Comparison of ENCODE assay signal across 1 cellular context in genomic region chr6:131379951-131380350, GRCh38.
TF ChIP-seq lines count a peak whose summit lies in the region.

No MANE protein-coding gene starts in this region.

TF ChIP-seq in WTC11, 78 proteins besides CTCF, POLR2A, EP300 and RAD21 (continued from another document):
- no peak for TF ChIP-seq E2F4 (CRISPR knock-in tag; IDR thresholded peaks at IDR 0.05; ENCODE audit: borderline replicate concordance, low read depth)
- TF ChIP-seq ZNF512 (CRISPR knock-in tag; IDR thresholded peaks at IDR 0.05; ENCODE audit: borderline replicate concordance) = no peak
- TF ChIP-seq E2F5 (CRISPR knock-in tag; IDR thresholded peaks at IDR 0.05) = no peak
- no peak for TF ChIP-seq E2F1 (CRISPR knock-in tag; IDR thresholded peaks at IDR 0.05)
- TF ChIP-seq NFYB (CRISPR knock-in tag; conservative IDR thresholded peaks at IDR 0.05; ENCODE audit: low read depth) = no peak
- TF ChIP-seq ARID4B (CRISPR knock-in tag; IDR thresholded peaks at IDR 0.05; ENCODE audit: borderline replicate concordance) = no peak
